8 cellular contexts compared by ENCODE assay signal in the genomic region with DNA sequence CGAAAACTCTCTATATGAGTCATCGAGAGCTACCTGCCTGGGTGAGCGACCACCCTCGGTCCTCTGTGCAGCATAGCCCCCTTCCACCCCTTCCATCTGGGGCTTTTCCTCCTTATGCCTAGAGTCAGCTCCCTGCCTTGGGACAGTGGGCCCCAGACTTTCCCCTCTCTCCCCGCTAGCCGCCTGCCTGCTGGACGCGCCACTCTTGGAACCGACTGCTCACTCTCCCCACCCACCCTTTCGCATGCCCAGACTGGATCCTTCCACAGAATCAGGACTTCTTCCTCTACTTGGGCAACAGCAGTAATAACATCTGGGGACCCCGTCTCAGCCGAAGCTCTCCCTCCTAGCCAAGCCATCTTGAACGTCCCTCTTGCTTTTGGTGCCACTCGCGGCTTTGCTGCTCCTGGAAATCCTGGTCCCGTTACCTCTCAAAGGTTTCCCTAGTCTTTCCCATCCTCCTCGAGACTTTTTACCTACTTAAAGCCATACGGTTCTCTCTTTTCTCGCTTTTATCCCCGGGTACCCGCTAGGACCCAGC. TPM values are rescaled to one million over a fixed set of nuclear protein-coding genes. Genes with fewer than 3 reads are reported as not detected.
A peak's percentile ranks its signal among the peaks of the same experiment; 100 is the strongest.
DNase-seq lines count a peak whose midpoint lies in the region; ATAC-seq, FAIRE-seq and TF ChIP-seq lines count a peak whose summit lies in the region.

No MANE protein-coding gene starts in this region.

- peak overlapping the region; percentile 86 for H3K4me2 ChIP-seq in OCI-LY3 (ENCODE audit: low read length)

- H3K27me3 ChIP-seq in OCI-LY3 (ENCODE audit: low read depth, low read length) (no peaks in the 10 kb centered on the region), lower lobe of right lung (ENCODE audit: low read depth) (no peaks in the 10 kb centered on the region), upper lobe of right lung (no peaks in the 10 kb centered on the region)

- H3K36me3 ChIP-seq in OCI-LY3 (replicated peaks; ENCODE audit: low read depth, low read length) (peaks cover 30% of the 10 kb centered on the region), lower lobe of right lung (peaks cover 37% of the 10 kb centered on the region), upper lobe of right lung (peaks cover 37% of the 10 kb centered on the region)

- peak overlapping the region; percentile 94 for H3K9ac ChIP-seq in OCI-LY3 (ENCODE audit: low read length)

- peak overlapping the region; percentile 55; the same call in 1 of the 2 replicates for H3K27ac ChIP-seq in OCI-LY3 (ENCODE audit: low read length)
- peak overlapping the region; percentile 76 for H3K27ac ChIP-seq in cingulate gyrus (ENCODE audit: low read depth, low read length)
- H3K27ac ChIP-seq in lower lobe of right lung = peak overlapping the region; percentile 88
- peak overlapping the region; percentile 79 for H3K27ac ChIP-seq in upper lobe of right lung

- DNase-seq in NCI-H146 treated with DMSO at 0.1 percent for 48 hours (lab: John Stamatoyannopoulos, UW; ENCODE audit: unreplicated experiment) (peak; percentile 9), NCI-H146 (lab: John Stamatoyannopoulos, UW) (no peak), lower lobe of right lung (peak; percentile 53), upper lobe of right lung (no peak), GM19239 (ENCODE audit: insufficient read length, low spot score) (no peak)

- H3K9me3 ChIP-seq in OCI-LY3 (ENCODE audit: insufficient read depth, low read length) (no peaks in the 10 kb centered on the region), lower lobe of right lung (no peaks in the 10 kb centered on the region), upper lobe of right lung (no peaks in the 10 kb centered on the region)

- peak overlapping the region; percentile 97 for H3K4me3 ChIP-seq in OCI-LY3 (ENCODE audit: low read length)
- peak overlapping the region; percentile 89 for H3K4me3 ChIP-seq in lower lobe of right lung
- peak overlapping the region; percentile 77 for H3K4me3 ChIP-seq in upper lobe of right lung

- peaks cover 11% of the 10 kb centered on the region for H3K79me2 ChIP-seq in OCI-LY3 (ENCODE audit: low read length)

- intact Hi-C loops in lower lobe of right lung (cut with DNase I) (no loop called here), upper lobe of right lung (cut with DNase I) (loop anchor here (10.0 kb wide), 1 partner anchor 46 kb away; no protein-coding TSS in a partner anchor)

- FAIRE-seq in GM19239 (lab: Jason Lieb, UNC) = no peak

- no peaks in the 10 kb centered on the region for H4K20me1 ChIP-seq in OCI-LY3 (ENCODE audit: insufficient read depth, low read length)

- TF ChIP-seq CTCF in OCI-LY3 (IDR thresholded peaks at IDR 0.05; ENCODE audit: low read depth, low read length) = no peak
- no peak for TF ChIP-seq CTCF in lower lobe of right lung (IDR thresholded peaks at IDR 0.05)
- no peak for TF ChIP-seq CTCF in upper lobe of right lung (IDR thresholded peaks at IDR 0.05)

- ATAC-seq in lower lobe of right lung (peak; percentile 1 to 18), upper lobe of right lung (peak; percentile 0), HG02973 (IDR thresholded peaks at IDR 0.05; ENCODE audit: unreplicated experiment) (no peak)

- peaks cover 29% of the 10 kb centered on the region for H3K4me1 ChIP-seq in OCI-LY3 (ENCODE audit: low read length)
- peaks cover 48% of the 10 kb centered on the region for H3K4me1 ChIP-seq in lower lobe of right lung
- peaks cover 44% of the 10 kb centered on the region for H3K4me1 ChIP-seq in upper lobe of right lung

- H2AFZ ChIP-seq in OCI-LY3 (ENCODE audit: low read depth, low read length) = 0 out of 2 replicates have a peak overlapping the region, but pooled peaks have one; percentile 49

RNA-seq across cellular contexts. Expression of gene ESYT1, which starts 0.7 kb away (rescaled TPM):
- total RNA-seq in lower lobe of right lung = 114 TPM
- total RNA-seq in upper lobe of right lung = 101 TPM

RNA-seq across cellular contexts. Expression of gene ZC3H10, which starts 10.7 kb away (rescaled TPM):
- total RNA-seq in lower lobe of right lung (12.5 TPM), upper lobe of right lung (8.4 TPM)

RNA-seq across cellular contexts. Expression of gene RPL41, which starts 12.3 kb away (rescaled TPM):
- total RNA-seq in lower lobe of right lung = 2,837 TPM
- 2,726 TPM for total RNA-seq in upper lobe of right lung

RNA-seq across cellular contexts. Expression of gene MYL6B, which starts 23.6 kb away (rescaled TPM):
- total RNA-seq in lower lobe of right lung (21.4 TPM), upper lobe of right lung (19.5 TPM)

RNA-seq across cellular contexts. Expression of gene PA2G4, which starts 24.4 kb away (rescaled TPM):
- total RNA-seq in lower lobe of right lung (69.4 TPM), upper lobe of right lung (71.4 TPM)

Comparison
In these comparisons a context has a peak if more than half of its experiments do, and no peak if none do; other contexts are left out.
1. DNase-seq: peak in NCI-H146 treated with DMSO at 0.1 percent for 48 hours (single experiment) and lower lobe of right lung (single experiment); none in NCI-H146 (single experiment), upper lobe of right lung (single experiment) and GM19239 (single experiment).
2. Peak in every context shown above with its lines, with median percentiles within 50 percentile points of each other: H3K27ac ChIP-seq and H3K4me3 ChIP-seq.